13 cellular contexts compared by ENCODE assay signal in the genomic region with DNA sequence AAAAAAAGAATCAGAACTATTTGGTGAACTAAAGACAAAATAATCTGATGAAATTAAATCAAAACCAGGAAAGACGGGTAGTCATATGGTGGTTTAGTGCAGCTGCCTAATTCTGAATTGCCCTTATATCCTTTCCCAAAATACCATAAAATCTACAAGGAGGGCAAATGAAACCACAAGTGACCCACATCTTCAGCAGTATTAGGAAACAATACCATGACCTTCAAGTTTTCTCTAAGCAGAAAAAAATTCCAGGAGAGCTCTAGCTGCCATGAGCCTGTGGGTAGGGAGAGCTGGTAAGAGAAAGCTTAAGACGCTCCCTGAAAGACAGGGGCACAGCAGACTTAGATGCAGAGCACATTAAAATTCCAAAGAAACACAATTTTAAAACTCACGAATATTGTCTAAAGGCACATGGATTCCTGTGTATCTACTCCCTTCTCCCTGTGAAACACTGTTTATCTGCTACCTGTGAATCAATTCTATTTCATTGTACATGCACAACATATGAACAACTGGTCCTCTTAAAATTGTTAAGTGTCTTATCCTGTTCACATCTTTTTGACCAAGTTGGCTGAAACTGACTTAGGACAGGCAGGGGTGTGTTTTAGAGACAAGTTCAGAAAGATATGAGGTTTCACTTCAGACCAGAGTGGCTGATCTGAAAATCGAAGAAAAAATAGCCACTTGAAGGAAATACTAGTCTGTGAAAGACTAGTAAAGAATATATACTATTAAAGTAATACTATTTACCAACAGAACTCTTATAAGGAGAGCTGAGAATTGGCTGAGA. TPM values are rescaled to one million over a fixed set of nuclear protein-coding genes. Genes with fewer than 3 reads are reported as not detected.
DNase-seq lines count a peak whose midpoint lies in the region; ATAC-seq and TF ChIP-seq lines count a peak whose summit lies in the region.
"Had no signal": no experiment of that assay in that cellular context is flagged by ENCODE, and none has a peak within 500 bp of the region (broad histone marks: within the 10 kb centered on the region; RNA-seq: fewer than 3 reads in every experiment).

No MANE protein-coding gene starts in this region.

- no peak for TF ChIP-seq CTCF in tibial artery (IDR thresholded peaks at IDR 0.05)

- H3K36me3 Mint-ChIP-seq in CD4-positive, CD25-positive, alpha-beta regulatory T cell: peaks cover 26% of the 10 kb centered on the region
- H3K36me3 Mint-ChIP-seq in activated naive CD8-positive, alpha-beta T cell treated with anti-CD3 and anti-CD28 coated beads, Interleukin-2, amount 50 U/mL, for 24 hours (ENCODE audit: low read depth): peaks cover 43% of the 10 kb centered on the region

- peak overlapping the region in 2 of 4 donors; percentile 6 to 77 for H3K4me3 Mint-ChIP-seq in CD4-positive, CD25-positive, alpha-beta regulatory T cell
- no peak overlapping the region for H3K4me3 Mint-ChIP-seq in activated naive CD8-positive, alpha-beta T cell treated with anti-CD3 and anti-CD28 coated beads, Interleukin-2, amount 50 U/mL, for 24 hours

- peak; percentile 8 for TF ChIP-seq POLR2A in GM18505 (IDR thresholded peaks at IDR 0.05; ENCODE audit: borderline replicate concordance, extremely low read depth, insufficient read depth, insufficient read length)

- peaks cover 71% of the 10 kb centered on the region for H3K36me3 ChIP-seq in CD4-positive, CD25-positive, alpha-beta regulatory T cell (ENCODE audit: control insufficient read depth, insufficient read depth, low read length)
- H3K36me3 ChIP-seq in tibial artery: peaks cover 31 to 84% (median 66%) of the 10 kb centered on the region in 3 donors

- DNase-seq in CD4-positive, CD25-positive, alpha-beta regulatory T cell: no peak
- no peak for DNase-seq in activated naive CD8-positive, alpha-beta T cell treated with anti-CD3 and anti-CD28 coated beads, Interleukin-2, amount 50 U/mL, for 24 hours
- DNase-seq in tibial artery (no peak), NCI-H748 treated with DMSO at 0.1 percent for 48 hours (lab: John Stamatoyannopoulos, UW) (no peak), NCI-H2227 (lab: John Stamatoyannopoulos, UW; ENCODE audit: unreplicated experiment) (no peak)
- DNase-seq: activated CD4-positive, CD25-positive, alpha-beta regulatory T cell treated with anti-CD3 and anti-CD28 coated beads, Interleukin-2, amount 50 U/mL, for 72 hours; GOT3; MG63; NCI-H446 had no signal

- peak overlapping the region; percentile 24 for H3K27ac ChIP-seq in CD4-positive, CD25-positive, alpha-beta regulatory T cell (ENCODE audit: insufficient read depth, low read length, poor library complexity, severe bottlenecking)
- no peak overlapping the region for H3K27ac ChIP-seq in tibial artery

- no peaks in the 10 kb centered on the region for H3K9me3 ChIP-seq in CD4-positive, CD25-positive, alpha-beta regulatory T cell (ENCODE audit: control insufficient read depth in 2 of 2, low read length in 2 of 2)
- no peaks in the 10 kb centered on the region for H3K9me3 ChIP-seq in tibial artery
- H3K9me3 ChIP-seq: MG63 had no signal

- no peaks in the 10 kb centered on the region for H3K27me3 Mint-ChIP-seq in CD4-positive, CD25-positive, alpha-beta regulatory T cell
- no peaks in the 10 kb centered on the region for H3K27me3 Mint-ChIP-seq in activated naive CD8-positive, alpha-beta T cell treated with anti-CD3 and anti-CD28 coated beads, Interleukin-2, amount 50 U/mL, for 24 hours

- intact Hi-C loops in tibial artery (cut with DNase I; ENCODE audit: low total_unique reads): no loop called here

- H3K4me1 ChIP-seq in CD4-positive, CD25-positive, alpha-beta regulatory T cell (ENCODE audit: control insufficient read depth, insufficient read depth, low read length, poor library complexity, severe bottlenecking): peaks cover 44% of the 10 kb centered on the region
- H3K4me1 ChIP-seq in tibial artery: no peaks in the 10 kb centered on the region

- H3K27ac Mint-ChIP-seq in CD4-positive, CD25-positive, alpha-beta regulatory T cell: peak overlapping the region in 2 of 3 donors; percentile 48 to 65
- peak overlapping the region; percentile 50 for H3K27ac Mint-ChIP-seq in activated naive CD8-positive, alpha-beta T cell treated with anti-CD3 and anti-CD28 coated beads, Interleukin-2, amount 50 U/mL, for 24 hours

- H3K4me1 Mint-ChIP-seq in CD4-positive, CD25-positive, alpha-beta regulatory T cell: peaks cover 27 to 73% (median 52%) of the 10 kb centered on the region in 4 donors
- peaks cover 52% of the 10 kb centered on the region for H3K4me1 Mint-ChIP-seq in activated naive CD8-positive, alpha-beta T cell treated with anti-CD3 and anti-CD28 coated beads, Interleukin-2, amount 50 U/mL, for 24 hours

- H3K27me3 ChIP-seq in CD4-positive, CD25-positive, alpha-beta regulatory T cell (ENCODE audit: control insufficient read depth, insufficient read depth, low read length): no peaks in the 10 kb centered on the region
- no peaks in the 10 kb centered on the region for H3K27me3 ChIP-seq in tibial artery
- H3K27me3 ChIP-seq: MG63 had no signal

- H3K9me3 Mint-ChIP-seq in CD4-positive, CD25-positive, alpha-beta regulatory T cell: no peaks in the 10 kb centered on the region
- no peaks in the 10 kb centered on the region for H3K9me3 Mint-ChIP-seq in activated naive CD8-positive, alpha-beta T cell treated with anti-CD3 and anti-CD28 coated beads, Interleukin-2, amount 50 U/mL, for 24 hours

- no peak for ATAC-seq in CD4-positive, CD25-positive, alpha-beta regulatory T cell (ENCODE audit: low read depth in 2 of 2)
- ATAC-seq in GM18505 (IDR thresholded peaks at IDR 0.05; ENCODE audit: unreplicated experiment) (no peak), HG02798 (IDR thresholded peaks at IDR 0.05; ENCODE audit: poor library complexity, unreplicated experiment) (peak; percentile 43), GM19452 (IDR thresholded peaks at IDR 0.05; ENCODE audit: unreplicated experiment) (no peak)
- no peak for ATAC-seq in activated naive CD8-positive, alpha-beta T cell treated with anti-CD3 and anti-CD28 coated beads, Interleukin-2, amount 50 U/mL, for 24 hours
- ATAC-seq: Right ventricle myocardium inferior had no signal

- peak overlapping the region; percentile 41 for H3K4me3 ChIP-seq in CD4-positive, CD25-positive, alpha-beta regulatory T cell (ENCODE audit: low read depth, low read length)
- no peak overlapping the region for H3K4me3 ChIP-seq in tibial artery
- H3K4me3 ChIP-seq: MG63 had no signal

RNA-seq across cellular contexts. Expression of a gene that starts 14.2 kb away (rescaled TPM):
- 136 TPM for total RNA-seq in CD4-positive, CD25-positive, alpha-beta regulatory T cell
- polyA plus RNA-seq in CD4-positive, CD25-positive, alpha-beta regulatory T cell: 10 to 100 TPM; 26.8 to 39.5 (median 31.6) TPM
